3 cellular contexts compared by ENCODE assay signal in the genomic region with DNA sequence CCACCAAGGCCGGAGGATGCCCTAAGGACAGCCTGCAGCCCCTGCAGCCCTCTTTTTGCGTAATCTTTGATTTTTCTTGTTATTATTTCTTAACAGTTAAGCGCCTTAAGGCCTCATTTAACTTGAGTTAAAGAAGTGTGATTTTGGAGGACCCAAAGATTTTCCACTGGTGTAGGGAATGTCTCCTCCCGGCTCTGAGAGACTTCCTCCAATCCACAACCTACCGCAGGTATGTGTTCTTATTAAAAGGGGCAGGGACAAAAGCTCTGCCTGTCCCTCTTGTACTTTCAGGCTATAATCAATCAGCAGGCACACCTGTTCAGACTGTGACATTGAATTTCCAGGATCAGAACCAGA.
TF ChIP-seq lines count a peak whose summit lies in the region.

No MANE protein-coding gene starts in this region.

TF ChIP-seq in HepG2, 621 proteins besides CTCF, POLR2A, EP300 and RAD21 (continues in another document):
- TF ChIP-seq, protein P1, sequence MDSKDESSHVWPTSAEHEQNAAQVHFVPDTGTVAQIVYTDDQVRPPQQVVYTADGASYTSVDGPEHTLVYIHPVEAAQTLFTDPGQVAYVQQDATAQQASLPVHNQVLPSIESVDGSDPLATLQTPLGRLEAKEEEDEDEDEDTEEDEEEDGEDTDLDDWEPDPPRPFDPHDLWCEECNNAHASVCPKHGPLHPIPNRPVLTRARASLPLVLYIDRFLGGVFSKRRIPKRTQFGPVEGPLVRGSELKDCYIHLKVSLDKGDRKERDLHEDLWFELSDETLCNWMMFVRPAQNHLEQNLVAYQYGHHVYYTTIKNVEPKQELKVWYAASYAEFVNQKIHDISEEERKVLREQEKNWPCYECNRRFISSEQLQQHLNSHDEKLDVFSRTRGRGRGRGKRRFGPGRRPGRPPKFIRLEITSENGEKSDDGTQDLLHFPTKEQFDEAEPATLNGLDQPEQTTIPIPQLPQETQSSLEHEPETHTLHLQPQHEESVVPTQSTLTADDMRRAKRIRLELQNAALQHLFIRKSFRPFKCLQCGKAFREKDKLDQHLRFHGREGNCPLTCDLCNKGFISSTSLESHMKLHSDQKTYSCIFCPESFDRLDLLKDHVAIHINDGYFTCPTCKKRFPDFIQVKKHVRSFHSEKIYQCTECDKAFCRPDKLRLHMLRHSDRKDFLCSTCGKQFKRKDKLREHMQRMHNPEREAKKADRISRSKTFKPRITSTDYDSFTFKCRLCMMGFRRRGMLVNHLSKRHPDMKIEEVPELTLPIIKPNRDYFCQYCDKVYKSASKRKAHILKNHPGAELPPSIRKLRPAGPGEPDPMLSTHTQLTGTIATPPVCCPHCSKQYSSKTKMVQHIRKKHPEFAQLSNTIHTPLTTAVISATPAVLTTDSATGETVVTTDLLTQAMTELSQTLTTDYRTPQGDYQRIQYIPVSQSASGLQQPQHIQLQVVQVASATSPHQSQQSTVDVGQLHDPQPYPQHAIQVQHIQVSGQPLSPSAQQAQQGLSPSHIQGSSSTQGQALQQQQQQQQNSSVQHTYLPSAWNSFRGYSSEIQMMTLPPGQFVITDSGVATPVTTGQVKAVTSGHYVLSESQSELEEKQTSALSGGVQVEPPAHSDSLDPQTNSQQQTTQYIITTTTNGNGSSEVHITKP (CRISPR knock-in tag; IDR thresholded peaks at IDR 0.05; ENCODE audit: low read depth) = 0 out of 2 replicates have a peak, but pooled peaks have one; percentile 3
- TF ChIP-seq ASH2L (IDR thresholded peaks at IDR 0.05; ENCODE audit: insufficient read length, low read depth, low read length) = no peak

TF ChIP-seq in WTC11, 78 proteins besides CTCF, POLR2A, EP300 and RAD21 (continued from another document):
- TF ChIP-seq, protein P2, sequence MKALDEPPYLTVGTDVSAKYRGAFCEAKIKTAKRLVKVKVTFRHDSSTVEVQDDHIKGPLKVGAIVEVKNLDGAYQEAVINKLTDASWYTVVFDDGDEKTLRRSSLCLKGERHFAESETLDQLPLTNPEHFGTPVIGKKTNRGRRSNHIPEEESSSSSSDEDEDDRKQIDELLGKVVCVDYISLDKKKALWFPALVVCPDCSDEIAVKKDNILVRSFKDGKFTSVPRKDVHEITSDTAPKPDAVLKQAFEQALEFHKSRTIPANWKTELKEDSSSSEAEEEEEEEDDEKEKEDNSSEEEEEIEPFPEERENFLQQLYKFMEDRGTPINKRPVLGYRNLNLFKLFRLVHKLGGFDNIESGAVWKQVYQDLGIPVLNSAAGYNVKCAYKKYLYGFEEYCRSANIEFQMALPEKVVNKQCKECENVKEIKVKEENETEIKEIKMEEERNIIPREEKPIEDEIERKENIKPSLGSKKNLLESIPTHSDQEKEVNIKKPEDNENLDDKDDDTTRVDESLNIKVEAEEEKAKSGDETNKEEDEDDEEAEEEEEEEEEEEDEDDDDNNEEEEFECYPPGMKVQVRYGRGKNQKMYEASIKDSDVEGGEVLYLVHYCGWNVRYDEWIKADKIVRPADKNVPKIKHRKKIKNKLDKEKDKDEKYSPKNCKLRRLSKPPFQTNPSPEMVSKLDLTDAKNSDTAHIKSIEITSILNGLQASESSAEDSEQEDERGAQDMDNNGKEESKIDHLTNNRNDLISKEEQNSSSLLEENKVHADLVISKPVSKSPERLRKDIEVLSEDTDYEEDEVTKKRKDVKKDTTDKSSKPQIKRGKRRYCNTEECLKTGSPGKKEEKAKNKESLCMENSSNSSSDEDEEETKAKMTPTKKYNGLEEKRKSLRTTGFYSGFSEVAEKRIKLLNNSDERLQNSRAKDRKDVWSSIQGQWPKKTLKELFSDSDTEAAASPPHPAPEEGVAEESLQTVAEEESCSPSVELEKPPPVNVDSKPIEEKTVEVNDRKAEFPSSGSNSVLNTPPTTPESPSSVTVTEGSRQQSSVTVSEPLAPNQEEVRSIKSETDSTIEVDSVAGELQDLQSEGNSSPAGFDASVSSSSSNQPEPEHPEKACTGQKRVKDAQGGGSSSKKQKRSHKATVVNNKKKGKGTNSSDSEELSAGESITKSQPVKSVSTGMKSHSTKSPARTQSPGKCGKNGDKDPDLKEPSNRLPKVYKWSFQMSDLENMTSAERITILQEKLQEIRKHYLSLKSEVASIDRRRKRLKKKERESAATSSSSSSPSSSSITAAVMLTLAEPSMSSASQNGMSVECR (CRISPR knock-in tag; IDR thresholded peaks at IDR 0.05; ENCODE audit: borderline replicate concordance) = no peak
- TF ChIP-seq AFF4 (CRISPR knock-in tag; IDR thresholded peaks at IDR 0.05; ENCODE audit: borderline replicate concordance) (no peak), NFYB (CRISPR knock-in tag; conservative IDR thresholded peaks at IDR 0.05; ENCODE audit: low read depth) (no peak), TEAD4 (CRISPR knock-in tag; IDR thresholded peaks at IDR 0.05) (no peak), ATF6 (CRISPR knock-in tag; IDR thresholded peaks at IDR 0.05) (no peak), HMGA2 (CRISPR knock-in tag; IDR thresholded peaks at IDR 0.05) (no peak)

TF ChIP-seq in neural cell, 6 proteins besides CTCF, POLR2A, EP300 and RAD21 (continued from another document):
- TF ChIP-seq, protein P3, sequence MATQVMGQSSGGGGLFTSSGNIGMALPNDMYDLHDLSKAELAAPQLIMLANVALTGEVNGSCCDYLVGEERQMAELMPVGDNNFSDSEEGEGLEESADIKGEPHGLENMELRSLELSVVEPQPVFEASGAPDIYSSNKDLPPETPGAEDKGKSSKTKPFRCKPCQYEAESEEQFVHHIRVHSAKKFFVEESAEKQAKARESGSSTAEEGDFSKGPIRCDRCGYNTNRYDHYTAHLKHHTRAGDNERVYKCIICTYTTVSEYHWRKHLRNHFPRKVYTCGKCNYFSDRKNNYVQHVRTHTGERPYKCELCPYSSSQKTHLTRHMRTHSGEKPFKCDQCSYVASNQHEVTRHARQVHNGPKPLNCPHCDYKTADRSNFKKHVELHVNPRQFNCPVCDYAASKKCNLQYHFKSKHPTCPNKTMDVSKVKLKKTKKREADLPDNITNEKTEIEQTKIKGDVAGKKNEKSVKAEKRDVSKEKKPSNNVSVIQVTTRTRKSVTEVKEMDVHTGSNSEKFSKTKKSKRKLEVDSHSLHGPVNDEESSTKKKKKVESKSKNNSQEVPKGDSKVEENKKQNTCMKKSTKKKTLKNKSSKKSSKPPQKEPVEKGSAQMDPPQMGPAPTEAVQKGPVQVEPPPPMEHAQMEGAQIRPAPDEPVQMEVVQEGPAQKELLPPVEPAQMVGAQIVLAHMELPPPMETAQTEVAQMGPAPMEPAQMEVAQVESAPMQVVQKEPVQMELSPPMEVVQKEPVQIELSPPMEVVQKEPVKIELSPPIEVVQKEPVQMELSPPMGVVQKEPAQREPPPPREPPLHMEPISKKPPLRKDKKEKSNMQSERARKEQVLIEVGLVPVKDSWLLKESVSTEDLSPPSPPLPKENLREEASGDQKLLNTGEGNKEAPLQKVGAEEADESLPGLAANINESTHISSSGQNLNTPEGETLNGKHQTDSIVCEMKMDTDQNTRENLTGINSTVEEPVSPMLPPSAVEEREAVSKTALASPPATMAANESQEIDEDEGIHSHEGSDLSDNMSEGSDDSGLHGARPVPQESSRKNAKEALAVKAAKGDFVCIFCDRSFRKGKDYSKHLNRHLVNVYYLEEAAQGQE (IDR thresholded peaks at IDR 0.05; ENCODE audit: borderline replicate concordance) = no peak
- TF ChIP-seq TAF1 (IDR thresholded peaks at IDR 0.05; ENCODE audit: low read depth) (no peak), POLR2AphosphoS5 (IDR thresholded peaks at IDR 0.05) (no peak), MXI1 (conservative IDR thresholded peaks at IDR 0.05; ENCODE audit: poor library complexity, severe bottlenecking) (no peak), EZH2 (IDR thresholded peaks at IDR 0.05; ENCODE audit: borderline replicate concordance, insufficient read depth, low read length, poor library complexity, severe bottlenecking) (no peak)
TF ChIP-seq in neural cell: peak in this region for 0.
